ENCODE assay signal across 1 cellular context in genomic region chr3:128499724-128500275, GRCh38.
TF ChIP-seq lines count a peak whose summit lies in the region.

No MANE protein-coding gene starts in this region.

TF ChIP-seq in K562, 482 proteins besides CTCF, POLR2A, EP300 and RAD21 (continued from another document):
- TF ChIP-seq ZBTB5 (IDR thresholded peaks at IDR 0.05) (no peak), ZNF316 (IDR thresholded peaks at IDR 0.05) (peak; percentile 77), ZNF174 (CRISPR knock-in tag; IDR thresholded peaks at IDR 0.05) (no peak), HDAC6 (IDR thresholded peaks at IDR 0.05; ENCODE audit: low read depth, low read length) (no peak), ELF1 (tag; IDR thresholded peaks at IDR 0.05) (no peak), HIVEP1 (CRISPR knock-in tag; IDR thresholded peaks at IDR 0.05) (no peak), CCAR2 (IDR thresholded peaks at IDR 0.05; ENCODE audit: low read depth, low read length) (no peak), MAFG (tag; conservative IDR thresholded peaks at IDR 0.05) (0 out of 2 replicates have a peak, but pooled peaks have one; percentile 9), CBX5 (IDR thresholded peaks at IDR 0.05; ENCODE audit: borderline replicate concordance, low read depth) (no peak)
- TF ChIP-seq, protein P1, sequence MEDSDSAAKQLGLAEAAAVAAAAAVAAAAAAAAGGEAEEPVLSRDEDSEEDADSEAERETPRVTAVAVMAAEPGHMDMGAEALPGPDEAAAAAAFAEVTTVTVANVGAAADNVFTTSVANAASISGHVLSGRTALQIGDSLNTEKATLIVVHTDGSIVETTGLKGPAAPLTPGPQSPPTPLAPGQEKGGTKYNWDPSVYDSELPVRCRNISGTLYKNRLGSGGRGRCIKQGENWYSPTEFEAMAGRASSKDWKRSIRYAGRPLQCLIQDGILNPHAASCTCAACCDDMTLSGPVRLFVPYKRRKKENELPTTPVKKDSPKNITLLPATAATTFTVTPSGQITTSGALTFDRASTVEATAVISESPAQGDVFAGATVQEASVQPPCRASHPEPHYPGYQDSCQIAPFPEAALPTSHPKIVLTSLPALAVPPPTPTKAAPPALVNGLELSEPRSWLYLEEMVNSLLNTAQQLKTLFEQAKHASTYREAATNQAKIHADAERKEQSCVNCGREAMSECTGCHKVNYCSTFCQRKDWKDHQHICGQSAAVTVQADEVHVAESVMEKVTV (CRISPR knock-in tag; IDR thresholded peaks at IDR 0.05), result no peak
- TF ChIP-seq, protein P2, sequence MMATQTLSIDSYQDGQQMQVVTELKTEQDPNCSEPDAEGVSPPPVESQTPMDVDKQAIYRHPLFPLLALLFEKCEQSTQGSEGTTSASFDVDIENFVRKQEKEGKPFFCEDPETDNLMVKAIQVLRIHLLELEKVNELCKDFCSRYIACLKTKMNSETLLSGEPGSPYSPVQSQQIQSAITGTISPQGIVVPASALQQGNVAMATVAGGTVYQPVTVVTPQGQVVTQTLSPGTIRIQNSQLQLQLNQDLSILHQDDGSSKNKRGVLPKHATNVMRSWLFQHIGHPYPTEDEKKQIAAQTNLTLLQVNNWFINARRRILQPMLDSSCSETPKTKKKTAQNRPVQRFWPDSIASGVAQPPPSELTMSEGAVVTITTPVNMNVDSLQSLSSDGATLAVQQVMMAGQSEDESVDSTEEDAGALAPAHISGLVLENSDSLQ (IDR thresholded peaks at IDR 0.05), result no peak
